In genomic region chr10:74824184-74825032, GRCh38 we compare ENCODE assay signal across 8 cellular contexts. TPM values are rescaled to one million over a fixed set of nuclear protein-coding genes. Genes with fewer than 3 reads are reported as not detected.
DNase-seq lines count a peak whose midpoint lies in the region; ATAC-seq and TF ChIP-seq lines count a peak whose summit lies in the region.

No MANE protein-coding gene starts in this region.

- no peak for ATAC-seq in HG02610 (IDR thresholded peaks at IDR 0.05; ENCODE audit: unreplicated experiment)
- no peak for ATAC-seq in HG03135 (IDR thresholded peaks at IDR 0.05; ENCODE audit: unreplicated experiment)
- no peak for ATAC-seq in HG03457 (IDR thresholded peaks at IDR 0.05; ENCODE audit: unreplicated experiment)

- peak overlapping the region; percentile 100 for H3K4me2 ChIP-seq in mammary epithelial cell (ENCODE audit: insufficient read depth, low read depth, low read length)

- CTCF ChIA-PET in mammary epithelial cell (lab: Charles Lee; ENCODE audit: low non-redundant PET) = no interaction called here

- dilution Hi-C loops in mammary epithelial cell (cut with HindIII; ENCODE audit: low sequenced_read_pairs) = no loop called here

- H3K4me1 ChIP-seq in SJSA1 (replicated peaks) (0 out of 2 replicates have a peak, but pooled peaks cover 4% of the 10 kb centered on the region), mammary epithelial cell (ENCODE audit: insufficient read depth, low read length) (peaks cover 6% of the 10 kb centered on the region), mesodermal cell (ENCODE audit: control insufficient read depth, insufficient read depth, low read length, poor library complexity, severe bottlenecking) (peaks cover 7% of the 10 kb centered on the region)

- H3K4me3 ChIP-seq in SJSA1 = peak overlapping the region; percentile 68
- peak overlapping the region; percentile 52 to 95 (median 84) for H3K4me3 ChIP-seq in mammary epithelial cell (replicated peaks in 1 of 3; ENCODE audit: insufficient read depth in 1 of 3, low read depth in 2 of 3, low read length in 3 of 3)
- H3K4me3 ChIP-seq in mesodermal cell (ENCODE audit: extremely low read depth, insufficient read depth, low read length, poor library complexity, severe bottlenecking) = peak overlapping the region; percentile 88

- DNase-seq in ELR (ENCODE audit: low read depth) (peak; percentile 11), SJSA1 (ENCODE audit: low read depth in 1 of 2, low spot score in 2 of 2) (no peak), mammary epithelial cell (no peak)

- H3K9ac ChIP-seq in mammary epithelial cell (ENCODE audit: insufficient read depth, low read length) = peak overlapping the region; percentile 7

- intact Hi-C loops in mammary epithelial cell (cut with micrococcal nuclease) = loop anchor here (10.0 kb wide), 1 partner anchor 560 kb away; no protein-coding TSS in a partner anchor

- H3K9me3 ChIP-seq in SJSA1 (replicated peaks) (no peaks in the 10 kb centered on the region), mammary epithelial cell (replicated peaks; ENCODE audit: insufficient read depth, low read length) (no peaks in the 10 kb centered on the region), mesodermal cell (ENCODE audit: control insufficient read depth, low read length) (no peaks in the 10 kb centered on the region)

- H3K27ac ChIP-seq in SJSA1 = no peak overlapping the region
- no peak overlapping the region for H3K27ac ChIP-seq in mammary epithelial cell (ENCODE audit: insufficient read depth, low read depth, low read length)
- no peak overlapping the region for H3K27ac ChIP-seq in mesodermal cell (ENCODE audit: low read depth, low read length, severe bottlenecking)
- peak overlapping the region; percentile 88 for H3K27ac ChIP-seq in temporal lobe (ENCODE audit: low read depth, low read length)

- H3K27me3 ChIP-seq in SJSA1 (replicated peaks) = no peaks in the 10 kb centered on the region
- no peaks in the 10 kb centered on the region for H3K27me3 ChIP-seq in mammary epithelial cell (ENCODE audit: insufficient read depth, low read length)

- H3K36me3 ChIP-seq in SJSA1 (no peaks in the 10 kb centered on the region), mammary epithelial cell (ENCODE audit: insufficient read depth, low read length) (no peaks in the 10 kb centered on the region), mesodermal cell (ENCODE audit: control insufficient read depth, insufficient read depth, low read length) (no peaks in the 10 kb centered on the region)

- peaks cover 18% of the 10 kb centered on the region for H3K79me2 ChIP-seq in mammary epithelial cell (ENCODE audit: insufficient read depth, low read length)

- WGBS in mammary epithelial cell (ENCODE audit: low coverage, missing lambda C conversion rate) = 60% methylated on average over 16 of the region's 26 CpGs
- 32 to 52% methylated on average over 7 to 17 of the region's 26 CpGs for WGBS in mesodermal cell (ENCODE audit: insufficient coverage in 2 of 2), 2 experiments

- no peaks in the 10 kb centered on the region for H4K20me1 ChIP-seq in mammary epithelial cell (ENCODE audit: insufficient read depth, low read length)

- no peak for TF ChIP-seq CTCF in mammary epithelial cell (conservative IDR thresholded peaks at IDR 0.05 in 1 of 2, IDR thresholded peaks at IDR 0.05 in 1 of 2; ENCODE audit: extremely low read depth in 1 of 2, insufficient read depth in 1 of 2, low read depth in 1 of 2, low read length in 2 of 2)

- no TSS peak for BruUV-seq in mammary epithelial cell (replicated peaks; lab: Mats Ljungman, UMichigan)

- in situ Hi-C loops in mammary epithelial cell (cut with MboI; ENCODE audit: low sequenced_read_pairs in 2 of 2) = no loop called here

- H2AFZ ChIP-seq in mammary epithelial cell (ENCODE audit: low read depth, low read length) = peak overlapping the region; percentile 99

RNA-seq across cellular contexts. Expression of gene KAT6B, which starts 2.0 kb away (rescaled TPM):
- total RNA-seq in SJSA1 (2014; rRNA removed; shearing (Covaris generic)) = 6.0 and 10.7 TPM in 2 replicates
- total RNA-seq in mammary epithelial cell (10 to 100 TPM; 12.1 to 22.2 TPM), temporal lobe (180 TPM)
- polyA plus RNA-seq in mammary epithelial cell = 1.4 TPM
- 27.6 TPM for polyA minus RNA-seq in mammary epithelial cell
- 9.3 TPM for polyA plus RNA-seq in mesodermal cell (2013, experiment 1 of 2)
- polyA plus RNA-seq in mesodermal cell (2013, experiment 2 of 2) = 10.6 TPM
